ENCODE assay signal across 8 cellular contexts in the genomic region with DNA sequence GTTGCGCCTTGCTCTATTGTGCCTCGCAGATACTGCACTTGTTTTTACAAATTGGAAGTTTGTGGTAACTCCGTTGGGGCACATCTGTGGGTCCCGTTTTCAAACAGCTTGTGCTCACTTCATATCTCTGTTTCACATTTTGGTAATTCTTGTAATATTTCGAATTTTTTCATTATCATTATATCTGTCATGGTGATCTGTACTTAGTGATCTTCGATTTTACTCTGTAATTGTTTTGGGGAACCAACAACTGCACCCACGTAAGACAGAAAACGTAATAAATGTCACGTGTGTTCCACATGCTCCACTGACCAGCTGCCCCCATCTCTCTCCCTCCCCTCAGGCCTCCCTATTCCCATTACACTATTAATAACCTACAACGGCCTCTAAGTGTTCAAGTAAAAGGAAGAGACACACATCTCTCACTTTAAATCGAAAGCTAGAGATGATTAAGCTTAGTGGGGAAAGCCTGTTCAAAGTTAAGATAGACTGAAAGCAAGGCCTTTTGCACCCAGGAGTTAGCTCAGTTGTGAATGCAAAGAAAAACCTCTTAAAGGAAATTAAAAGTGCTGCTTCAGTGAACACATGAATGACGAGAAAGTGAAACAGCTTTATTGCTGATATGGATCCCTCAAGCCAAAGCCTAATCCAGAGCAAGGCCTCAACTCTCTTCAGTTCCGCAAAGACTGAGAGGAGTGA. TPM values are rescaled to one million over a fixed set of nuclear protein-coding genes. Genes with fewer than 3 reads are reported as not detected.
DNase-seq lines count a peak whose midpoint lies in the region; ATAC-seq and TF ChIP-seq lines count a peak whose summit lies in the region.

No MANE protein-coding gene starts in this region.

- peaks cover 48% of the 10 kb centered on the region for H3K27me3 Mint-ChIP-seq in activated naive CD4-positive, alpha-beta T cell treated with anti-CD3 and anti-CD28 coated beads, Interleukin-2, amount 10 ng/mL, durations not matched to agents 7 days and 5 days
- peaks cover 43 to 51% of the 10 kb centered on the region in 2 donors for H3K27me3 Mint-ChIP-seq in natural killer cell (ENCODE audit: low read depth in 2 of 2)

- intact Hi-C loops in natural killer cell (cut with micrococcal nuclease) = no loop called here

- no peak overlapping the region for H3K4me3 ChIP-seq in GM12865 (ENCODE audit: low read depth, low read length)

- TF ChIP-seq CTCF in GM12865 (IDR thresholded peaks at IDR 0.05; ENCODE audit: insufficient read depth, low read depth, low read length, missing control alignments) (no peak), natural killer cell (IDR thresholded peaks at IDR 0.05) (no peak)

- CTCF ChIA-PET in activated naive CD4-positive, alpha-beta T cell treated with anti-CD3 and anti-CD28 coated beads, Interleukin-2, amount 10 ng/mL, durations not matched to agents 7 days and 5 days (lab: Charles Lee) = interaction anchor here (0.8 to 1.6 kb wide), 7 partner anchors 9 to 578 kb away, joined by 3 to 6 read pairs (median 5); no protein-coding TSS in a partner anchor

- peaks cover 30% of the 10 kb centered on the region for H3K4me1 Mint-ChIP-seq in activated naive CD4-positive, alpha-beta T cell treated with anti-CD3 and anti-CD28 coated beads, Interleukin-2, amount 10 ng/mL, durations not matched to agents 7 days and 5 days
- peaks cover 18 to 20% of the 10 kb centered on the region in 2 donors for H3K4me1 Mint-ChIP-seq in natural killer cell

- peak overlapping the region; percentile 31 for H3K27ac Mint-ChIP-seq in activated naive CD4-positive, alpha-beta T cell treated with anti-CD3 and anti-CD28 coated beads, Interleukin-2, amount 10 ng/mL, durations not matched to agents 7 days and 5 days
- no peak overlapping the region for H3K27ac Mint-ChIP-seq in natural killer cell

- H3K9me3 Mint-ChIP-seq in activated naive CD4-positive, alpha-beta T cell treated with anti-CD3 and anti-CD28 coated beads, Interleukin-2, amount 10 ng/mL, durations not matched to agents 7 days and 5 days = no peaks in the 10 kb centered on the region
- H3K9me3 Mint-ChIP-seq in natural killer cell = no peaks in the 10 kb centered on the region

- DNase-seq in GM12865 (ENCODE audit: low read depth) (peak; percentile 53), natural killer cell (no peak), RKO (ENCODE audit: low spot score) (no peak), SKM-1 (lab: John Stamatoyannopoulos, UW; ENCODE audit: unreplicated experiment) (no peak), KG1 (lab: John Stamatoyannopoulos, UW) (no peak), SHP77 (lab: John Stamatoyannopoulos, UW) (no peak)
- DNase-seq in activated naive CD4-positive, alpha-beta T cell treated with anti-CD3 and anti-CD28 coated beads, Interleukin-2, amount 10 ng/mL, durations not matched to agents 7 days and 5 days = no peak

- H3K36me3 Mint-ChIP-seq in activated naive CD4-positive, alpha-beta T cell treated with anti-CD3 and anti-CD28 coated beads, Interleukin-2, amount 10 ng/mL, durations not matched to agents 7 days and 5 days = no peaks in the 10 kb centered on the region
- H3K36me3 Mint-ChIP-seq in natural killer cell = no peaks in the 10 kb centered on the region

- peak overlapping the region; percentile 63 for H3K4me3 Mint-ChIP-seq in activated naive CD4-positive, alpha-beta T cell treated with anti-CD3 and anti-CD28 coated beads, Interleukin-2, amount 10 ng/mL, durations not matched to agents 7 days and 5 days
- H3K4me3 Mint-ChIP-seq in natural killer cell = peak overlapping the region; percentile 79

- ATAC-seq in HG02759 (IDR thresholded peaks at IDR 0.05; ENCODE audit: unreplicated experiment) (peak; percentile 48), natural killer cell (no peak)

RNA-seq across cellular contexts. Expression of gene TTLL2, which starts 26.9 kb away (rescaled TPM):
- total RNA-seq in natural killer cell = not detected
